In genomic region chr16:58049697-58050185, GRCh38 we compare ENCODE assay signal across 16 cellular contexts. TPM values are rescaled to one million over a fixed set of nuclear protein-coding genes. Genes with fewer than 3 reads are reported as not detected.
DNase-seq lines count a peak whose midpoint lies in the region; ATAC-seq and TF ChIP-seq lines count a peak whose summit lies in the region.
"Had no signal": no experiment of that assay in that cellular context is flagged by ENCODE, and none has a peak within 500 bp of the region (broad histone marks: within the 10 kb centered on the region; RNA-seq: fewer than 3 reads in every experiment).

No MANE protein-coding gene starts in this region.

- H3K9me3 Mint-ChIP-seq in endothelial cell (ENCODE audit: unreplicated experiment): no peaks in the 10 kb centered on the region

- H4K20me1 ChIP-seq in BLaER1 (no peaks in the 10 kb centered on the region), osteoblast (ENCODE audit: insufficient read depth, low read length) (no peaks in the 10 kb centered on the region)

- H3K4me1 Mint-ChIP-seq in endothelial cell (ENCODE audit: unreplicated experiment): peaks cover 41% of the 10 kb centered on the region
- H3K4me1 Mint-ChIP-seq: CD14-positive monocyte had no signal

- H3K27me3 ChIP-seq in BLaER1 (no peaks in the 10 kb centered on the region), H7 (ENCODE audit: control insufficient read depth, insufficient read depth, low read length) (no peaks in the 10 kb centered on the region), osteoblast (ENCODE audit: insufficient read depth, low read length) (no peaks in the 10 kb centered on the region), HAP-1 (ENCODE audit: low read depth) (no peaks in the 10 kb centered on the region)

- no peak for ATAC-seq in HG03571 (IDR thresholded peaks at IDR 0.05; ENCODE audit: unreplicated experiment)
- ATAC-seq: PC-3 had no signal

- H3K9ac ChIP-seq in BLaER1: no peak overlapping the region

- no peak overlapping the region for H3K27ac ChIP-seq in BLaER1
- H3K27ac ChIP-seq in osteoblast (ENCODE audit: low read depth, low read length): no peak overlapping the region

- no peaks in the 10 kb centered on the region for H3K36me3 ChIP-seq in BLaER1
- H3K36me3 ChIP-seq in H7 (replicated peaks; ENCODE audit: control insufficient read depth, insufficient read depth, low read length): peaks cover under 1% of the 10 kb centered on the region; the same call in 1 of the 2 replicates
- no peaks in the 10 kb centered on the region for H3K36me3 ChIP-seq in osteoblast (ENCODE audit: insufficient read depth, low read length)
- no peaks in the 10 kb centered on the region for H3K36me3 ChIP-seq in HAP-1 (replicated peaks)

- in situ Hi-C loops in HAP-1 (cut with MboI; ENCODE audit: low sequenced_read_pairs): no loop called here

- no peak overlapping the region for H2AFZ ChIP-seq in osteoblast (ENCODE audit: low read length)

- H3K4me2 ChIP-seq in BLaER1 (peak overlapping the region; percentile 52), osteoblast (ENCODE audit: insufficient read depth, low read length) (no peak overlapping the region)

- no peak overlapping the region for H3K4me3 ChIP-seq in BLaER1
- H3K4me3 ChIP-seq in H7 (ENCODE audit: insufficient read depth, low read depth, low read length): no peak overlapping the region
- H3K4me3 ChIP-seq in osteoblast (ENCODE audit: insufficient read depth, low read length): no peak overlapping the region
- H3K4me3 ChIP-seq in HAP-1: no peak overlapping the region

- no peaks in the 10 kb centered on the region for H3K79me2 ChIP-seq in osteoblast (ENCODE audit: insufficient read depth, low read length)

- H3K4me1 ChIP-seq in BLaER1: peaks cover 35% of the 10 kb centered on the region
- H3K4me1 ChIP-seq in osteoblast (ENCODE audit: insufficient read depth, low read length): no peaks in the 10 kb centered on the region
- no peaks in the 10 kb centered on the region for H3K4me1 ChIP-seq in HAP-1

- TF ChIP-seq CTCF in endothelial cell (IDR thresholded peaks at IDR 0.05; ENCODE audit: unreplicated experiment): no peak
- no peak for TF ChIP-seq CTCF in osteoblast (IDR thresholded peaks at IDR 0.05; ENCODE audit: extremely low read depth, low read depth, low read length)

- H3K9me3 ChIP-seq in BLaER1: no peaks in the 10 kb centered on the region
- no peaks in the 10 kb centered on the region for H3K9me3 ChIP-seq in osteoblast (ENCODE audit: low read depth, low read length)
- no peaks in the 10 kb centered on the region for H3K9me3 ChIP-seq in HAP-1

- H3K36me3 Mint-ChIP-seq in endothelial cell (ENCODE audit: low read depth, unreplicated experiment): peaks cover 5% of the 10 kb centered on the region
- H3K36me3 Mint-ChIP-seq: CD14-positive monocyte had no signal

- peaks cover 10% of the 10 kb centered on the region for H3K27me3 Mint-ChIP-seq in endothelial cell (ENCODE audit: unreplicated experiment)

- peak overlapping the region; percentile 87 for H3K27ac Mint-ChIP-seq in endothelial cell (ENCODE audit: unreplicated experiment)

- H3K4me3 Mint-ChIP-seq in endothelial cell (ENCODE audit: unreplicated experiment): peak overlapping the region; percentile 33
- H3K4me3 Mint-ChIP-seq: CD14-positive monocyte had no signal

- DNase-seq in H7 (peak; percentile 39), endothelial cell (ENCODE audit: low spot score) (no peak), osteoblast (ENCODE audit: insufficient read length, low spot score, missing footprints) (peak; percentile 48), NCI-H526 treated with DMSO at 0.1 percent for 48 hours (lab: John Stamatoyannopoulos, UW) (no peak), HAP-1 (ENCODE audit: low spot score in 2 of 2) (no peak)
- DNase-seq: GOT3, MV-4-11, NCI-H1417, NCI-H187 treated with DMSO at 0.1 percent for 48 hours, NCI-H2171, NCI-H446 treated with DMSO at 0.1 percent for 48 hours, NCI-H774, PC-3 had no signal

RNA-seq across cellular contexts. Expression of gene MMP15, which starts 24.2 kb away (rescaled TPM):
- total RNA-seq in H7 (2014; rRNA removed; shearing (Covaris generic)): 58.2 and 60.7 TPM in 2 replicates
- total RNA-seq in endothelial cell (ENCODE audit: unreplicated experiment) (97.8 TPM), osteoblast (7.7 and 9.4 TPM in 2 replicates)

RNA-seq across cellular contexts. Expression of gene USB1, which starts 48.5 kb away (rescaled TPM):
- 20.0 and 23.9 TPM in 2 replicates for total RNA-seq in H7 (2014; rRNA removed; shearing (Covaris generic))
- total RNA-seq in endothelial cell (ENCODE audit: unreplicated experiment) (79.5 TPM), osteoblast (17.7 and 19.2 TPM in 2 replicates)

RNA-seq across cellular contexts. Expression of gene ZNF319, which starts 49.3 kb away (rescaled TPM):
- total RNA-seq in H7 (2014; rRNA removed; shearing (Covaris generic)): 3.1 and 3.4 TPM in 2 replicates
- 16.1 TPM for total RNA-seq in endothelial cell (ENCODE audit: unreplicated experiment)
- total RNA-seq in osteoblast: 4.3 and 5.6 TPM in 2 replicates

Comparison
In these comparisons a context has a peak if more than half of its experiments do, and no peak if none do; other contexts are left out.
1. DNase-seq: peak in H7 (single experiment) and osteoblast (single experiment); none in endothelial cell (single experiment), NCI-H526 treated with DMSO at 0.1 percent for 48 hours (single experiment) and HAP-1 (0 of 2).